ENCODE assay signal across 1 cellular context in genomic region chr5:139397921-139398320, GRCh38.
TF ChIP-seq lines count a peak whose summit lies in the region.

No MANE protein-coding gene starts in this region.

TF ChIP-seq in GM12878, 131 proteins besides CTCF, POLR2A, EP300 and RAD21:
- no peak for TF ChIP-seq SREBF1 (IDR thresholded peaks at IDR 0.05; ENCODE audit: low read length)
- TF ChIP-seq MLLT1 (IDR thresholded peaks at IDR 0.05), result no peak
- TF ChIP-seq ZNF622 (IDR thresholded peaks at IDR 0.05), result no peak
- TF ChIP-seq KAT2A (conservative IDR thresholded peaks at IDR 0.05; ENCODE audit: control insufficient read depth, low read depth, low read length), result no peak
- peak; percentile 34; the same call in 1 of the 2 replicates for TF ChIP-seq DPF2 (IDR thresholded peaks at IDR 0.05)
